1 cellular context compared by ENCODE assay signal in genomic region chr14:67619446-67620216, GRCh38.
TF ChIP-seq lines count a peak whose summit lies in the region.

Gene ARG2 (plus strand): TSS chr14:67619920. CDS start chr14:67619978, 58 bp downstream.

TF ChIP-seq in HepG2, 621 proteins besides CTCF, POLR2A, EP300 and RAD21 (continued from another document and continues in another):
- TF ChIP-seq ZNF407 (CRISPR knock-in tag; IDR thresholded peaks at IDR 0.05; ENCODE audit: not compliant biosample characterization), result no peak
- TF ChIP-seq ZZZ3 (CRISPR knock-in tag; IDR thresholded peaks at IDR 0.05; ENCODE audit: borderline replicate concordance), result no peak
- TF ChIP-seq ZNF672 (CRISPR knock-in tag; IDR thresholded peaks at IDR 0.05), result peak; percentile 55; the same call in 1 of the 2 replicates
- TF ChIP-seq DNMT3B (CRISPR knock-in tag; conservative IDR thresholded peaks at IDR 0.05), result no peak
- TF ChIP-seq POLR2G (IDR thresholded peaks at IDR 0.05; ENCODE audit: low read depth, low read length), result peak; percentile 87
- TF ChIP-seq ZNF232 (CRISPR knock-in tag; IDR thresholded peaks at IDR 0.05; ENCODE audit: borderline replicate concordance), result no peak
- no peak for TF ChIP-seq GPBP1L1 (CRISPR knock-in tag; IDR thresholded peaks at IDR 0.05)
- TF ChIP-seq KLF9 (CRISPR knock-in tag; IDR thresholded peaks at IDR 0.05; ENCODE audit: low read depth), result peak; percentile 38; the same call in 1 of the 2 replicates
- peak; percentile 74; the same call in 1 of the 2 replicates for TF ChIP-seq ZNF274 (CRISPR knock-in tag; IDR thresholded peaks at IDR 0.05)
- no peak for TF ChIP-seq ZNF275 (CRISPR knock-in tag; IDR thresholded peaks at IDR 0.05; ENCODE audit: borderline replicate concordance)
- no peak for TF ChIP-seq ZNF800 (CRISPR knock-in tag; IDR thresholded peaks at IDR 0.05)
- TF ChIP-seq ZBTB38 (CRISPR knock-in tag; IDR thresholded peaks at IDR 0.05), result peak; percentile 82
- TF ChIP-seq MIXL1 (CRISPR knock-in tag; IDR thresholded peaks at IDR 0.05), result no peak
- no peak for TF ChIP-seq PHF20 (CRISPR knock-in tag; IDR thresholded peaks at IDR 0.05)
- TF ChIP-seq MAFG (CRISPR knock-in tag; IDR thresholded peaks at IDR 0.05), result no peak
- no peak for TF ChIP-seq SIX4 (CRISPR knock-in tag; IDR thresholded peaks at IDR 0.05)
- TF ChIP-seq HIVEP1 (CRISPR knock-in tag; IDR thresholded peaks at IDR 0.05), result peak; percentile 97
- 0 out of 2 replicates have a peak, but pooled peaks have one; percentile 28 for TF ChIP-seq PRDM10 (CRISPR knock-in tag; IDR thresholded peaks at IDR 0.05; ENCODE audit: low read depth)
- TF ChIP-seq ZBTB33 (CRISPR knock-in tag; IDR thresholded peaks at IDR 0.05), result 0 out of 2 replicates have a peak, but pooled peaks have one; percentile 4
- no peak for TF ChIP-seq CENPT (CRISPR knock-in tag; IDR thresholded peaks at IDR 0.05; ENCODE audit: low read depth)
- peak; percentile 20; the same call in 1 of the 2 replicates for TF ChIP-seq ZNF331 (CRISPR knock-in tag; IDR thresholded peaks at IDR 0.05)
- no peak for TF ChIP-seq ZNF234 (CRISPR knock-in tag; conservative IDR thresholded peaks at IDR 0.05)
- TF ChIP-seq ZNF205 (CRISPR knock-in tag; IDR thresholded peaks at IDR 0.05), result peak; percentile 96
- peak; percentile 75 for TF ChIP-seq TAF1 (CRISPR knock-in tag; IDR thresholded peaks at IDR 0.05)
- TF ChIP-seq ZNF546 (CRISPR knock-in tag; conservative IDR thresholded peaks at IDR 0.05), result no peak; the same call in 1 of the 2 replicates
- TF ChIP-seq CEBPG (CRISPR knock-in tag; IDR thresholded peaks at IDR 0.05), result peak; percentile 59
- TF ChIP-seq ZNF143 (CRISPR knock-in tag; IDR thresholded peaks at IDR 0.05), result peak; percentile 35; the same call in 1 of the 2 replicates
- peak; percentile 39 for TF ChIP-seq ARNTL (CRISPR knock-in tag; IDR thresholded peaks at IDR 0.05)
- TF ChIP-seq ELF3 (CRISPR knock-in tag; IDR thresholded peaks at IDR 0.05), result peak; percentile 80; the same call in 1 of the 2 replicates
- TF ChIP-seq REST (IDR thresholded peaks at IDR 0.05; ENCODE audit: borderline replicate concordance in 1 of 2, low read depth in 1 of 2, low read length in 2 of 2), result no peak
- 0 out of 2 replicates have a peak, but pooled peaks have one; percentile 42 for TF ChIP-seq ZNF816 (CRISPR knock-in tag; IDR thresholded peaks at IDR 0.05; ENCODE audit: borderline replicate concordance)
- peak; percentile 80 for TF ChIP-seq SALL1 (CRISPR knock-in tag; IDR thresholded peaks at IDR 0.05)
- TF ChIP-seq ZNF383 (CRISPR knock-in tag; IDR thresholded peaks at IDR 0.05; ENCODE audit: borderline replicate concordance), result no peak
- TF ChIP-seq ELF1 (CRISPR knock-in tag; IDR thresholded peaks at IDR 0.05), result peak; percentile 85
- peak; percentile 86 for TF ChIP-seq DR1 (CRISPR knock-in tag; IDR thresholded peaks at IDR 0.05)
- TF ChIP-seq BATF2 (CRISPR knock-in tag; IDR thresholded peaks at IDR 0.05), result no peak; the same call in 1 of the 2 replicates
- TF ChIP-seq ZNF616 (CRISPR knock-in tag; IDR thresholded peaks at IDR 0.05; ENCODE audit: low read depth), result no peak
- peak; percentile 76 for TF ChIP-seq SP4 (CRISPR knock-in tag; IDR thresholded peaks at IDR 0.05)
